ENCODE assay signal across 2 cellular contexts in the genomic region with DNA sequence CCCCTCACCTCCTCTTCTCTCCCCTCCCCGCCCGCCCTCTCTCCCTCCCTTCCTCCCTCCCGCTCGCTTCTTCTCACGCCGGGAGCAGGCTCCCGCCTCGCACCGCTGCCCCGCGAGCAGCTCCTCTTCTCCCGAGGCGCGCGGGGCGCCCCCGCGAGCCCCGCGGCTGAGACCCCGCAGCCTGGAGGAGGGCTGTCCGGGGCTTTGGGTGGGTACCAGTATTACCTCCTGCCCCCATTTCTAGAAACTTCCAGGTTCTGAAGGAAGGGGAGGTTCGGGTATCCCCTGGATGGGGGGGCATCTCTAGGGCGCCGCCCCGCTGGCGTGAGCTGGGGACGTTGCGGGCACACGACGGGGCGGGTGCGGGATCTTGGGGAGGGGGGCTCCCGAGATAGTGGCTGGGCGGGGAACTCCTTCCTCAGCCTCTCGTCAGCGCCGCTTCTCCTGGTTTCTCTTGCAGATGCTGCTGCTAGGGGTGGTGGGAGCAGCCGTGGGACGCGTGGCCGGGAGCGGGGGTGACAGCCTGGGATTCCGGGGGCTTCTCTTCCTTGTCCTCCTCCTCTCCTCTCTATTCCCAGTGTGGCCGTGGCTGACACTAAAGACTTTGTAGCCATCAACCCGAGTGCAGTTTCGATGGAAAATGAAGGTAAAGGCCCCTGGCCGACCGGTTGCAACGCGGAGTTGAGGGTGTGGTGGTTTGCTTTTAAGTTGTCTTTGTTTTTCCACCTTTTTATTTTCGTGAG.
TF ChIP-seq lines count a peak whose summit lies in the region.

No MANE protein-coding gene starts in this region.

TF ChIP-seq in WTC11, 78 proteins besides CTCF, POLR2A, EP300 and RAD21 (continued from another document and continues in another):
- TF ChIP-seq, protein P1, sequence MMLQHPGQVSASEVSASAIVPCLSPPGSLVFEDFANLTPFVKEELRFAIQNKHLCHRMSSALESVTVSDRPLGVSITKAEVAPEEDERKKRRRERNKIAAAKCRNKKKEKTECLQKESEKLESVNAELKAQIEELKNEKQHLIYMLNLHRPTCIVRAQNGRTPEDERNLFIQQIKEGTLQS (CRISPR knock-in tag; conservative IDR thresholded peaks at IDR 0.05) = no peak
- TF ChIP-seq OVOL2 (CRISPR knock-in tag; IDR thresholded peaks at IDR 0.05; ENCODE audit: borderline replicate concordance) (no peak), ZNF138 (CRISPR knock-in tag; conservative IDR thresholded peaks at IDR 0.05) (no peak), RELA (CRISPR knock-in tag; IDR thresholded peaks at IDR 0.05; ENCODE audit: borderline replicate concordance) (no peak), CBFB (CRISPR knock-in tag; IDR thresholded peaks at IDR 0.05; ENCODE audit: low read depth) (no peak), NFE2L1 (CRISPR knock-in tag; IDR thresholded peaks at IDR 0.05) (no peak), USF1 (CRISPR knock-in tag; IDR thresholded peaks at IDR 0.05) (no peak), NR3C1 (CRISPR knock-in tag; conservative IDR thresholded peaks at IDR 0.05; ENCODE audit: low read depth) (no peak), RORB (CRISPR knock-in tag; IDR thresholded peaks at IDR 0.05) (no peak), STAT6 (CRISPR knock-in tag; conservative IDR thresholded peaks at IDR 0.05; ENCODE audit: low read depth) (no peak)
- TF ChIP-seq, protein P2, sequence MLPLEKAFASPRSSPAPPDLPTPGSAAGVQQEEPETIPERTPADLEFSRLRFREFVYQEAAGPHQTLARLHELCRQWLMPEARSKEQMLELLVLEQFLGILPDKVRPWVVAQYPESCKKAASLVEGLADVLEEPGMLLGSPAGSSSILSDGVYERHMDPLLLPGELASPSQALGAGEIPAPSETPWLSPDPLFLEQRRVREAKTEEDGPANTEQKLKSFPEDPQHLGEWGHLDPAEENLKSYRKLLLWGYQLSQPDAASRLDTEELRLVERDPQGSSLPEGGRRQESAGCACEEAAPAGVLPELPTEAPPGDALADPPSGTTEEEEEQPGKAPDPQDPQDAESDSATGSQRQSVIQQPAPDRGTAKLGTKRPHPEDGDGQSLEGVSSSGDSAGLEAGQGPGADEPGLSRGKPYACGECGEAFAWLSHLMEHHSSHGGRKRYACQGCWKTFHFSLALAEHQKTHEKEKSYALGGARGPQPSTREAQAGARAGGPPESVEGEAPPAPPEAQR (CRISPR knock-in tag; IDR thresholded peaks at IDR 0.05) = no peak
- TF ChIP-seq, protein P3, sequence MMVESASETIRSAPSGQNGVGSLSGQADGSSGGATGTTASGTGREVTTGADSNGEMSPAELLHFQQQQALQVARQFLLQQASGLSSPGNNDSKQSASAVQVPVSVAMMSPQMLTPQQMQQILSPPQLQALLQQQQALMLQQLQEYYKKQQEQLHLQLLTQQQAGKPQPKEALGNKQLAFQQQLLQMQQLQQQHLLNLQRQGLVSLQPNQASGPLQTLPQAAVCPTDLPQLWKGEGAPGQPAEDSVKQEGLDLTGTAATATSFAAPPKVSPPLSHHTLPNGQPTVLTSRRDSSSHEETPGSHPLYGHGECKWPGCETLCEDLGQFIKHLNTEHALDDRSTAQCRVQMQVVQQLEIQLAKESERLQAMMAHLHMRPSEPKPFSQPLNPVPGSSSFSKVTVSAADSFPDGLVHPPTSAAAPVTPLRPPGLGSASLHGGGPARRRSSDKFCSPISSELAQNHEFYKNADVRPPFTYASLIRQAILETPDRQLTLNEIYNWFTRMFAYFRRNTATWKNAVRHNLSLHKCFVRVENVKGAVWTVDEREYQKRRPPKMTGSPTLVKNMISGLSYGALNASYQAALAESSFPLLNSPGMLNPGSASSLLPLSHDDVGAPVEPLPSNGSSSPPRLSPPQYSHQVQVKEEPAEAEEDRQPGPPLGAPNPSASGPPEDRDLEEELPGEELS (CRISPR knock-in tag; IDR thresholded peaks at IDR 0.05) = no peak

TF ChIP-seq in liver, 16 proteins besides CTCF, POLR2A, EP300 and RAD21 (continued from another document):
- TF ChIP-seq SP1 (IDR thresholded peaks at IDR 0.05) (no peak), RXRA (IDR thresholded peaks at IDR 0.05) (no peak), FOXA2 (IDR thresholded peaks at IDR 0.05) (no peak)
- TF ChIP-seq, protein P4, sequence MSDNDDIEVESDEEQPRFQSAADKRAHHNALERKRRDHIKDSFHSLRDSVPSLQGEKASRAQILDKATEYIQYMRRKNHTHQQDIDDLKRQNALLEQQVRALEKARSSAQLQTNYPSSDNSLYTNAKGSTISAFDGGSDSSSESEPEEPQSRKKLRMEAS (IDR thresholded peaks at IDR 0.05) = no peak
